In the genomic region with DNA sequence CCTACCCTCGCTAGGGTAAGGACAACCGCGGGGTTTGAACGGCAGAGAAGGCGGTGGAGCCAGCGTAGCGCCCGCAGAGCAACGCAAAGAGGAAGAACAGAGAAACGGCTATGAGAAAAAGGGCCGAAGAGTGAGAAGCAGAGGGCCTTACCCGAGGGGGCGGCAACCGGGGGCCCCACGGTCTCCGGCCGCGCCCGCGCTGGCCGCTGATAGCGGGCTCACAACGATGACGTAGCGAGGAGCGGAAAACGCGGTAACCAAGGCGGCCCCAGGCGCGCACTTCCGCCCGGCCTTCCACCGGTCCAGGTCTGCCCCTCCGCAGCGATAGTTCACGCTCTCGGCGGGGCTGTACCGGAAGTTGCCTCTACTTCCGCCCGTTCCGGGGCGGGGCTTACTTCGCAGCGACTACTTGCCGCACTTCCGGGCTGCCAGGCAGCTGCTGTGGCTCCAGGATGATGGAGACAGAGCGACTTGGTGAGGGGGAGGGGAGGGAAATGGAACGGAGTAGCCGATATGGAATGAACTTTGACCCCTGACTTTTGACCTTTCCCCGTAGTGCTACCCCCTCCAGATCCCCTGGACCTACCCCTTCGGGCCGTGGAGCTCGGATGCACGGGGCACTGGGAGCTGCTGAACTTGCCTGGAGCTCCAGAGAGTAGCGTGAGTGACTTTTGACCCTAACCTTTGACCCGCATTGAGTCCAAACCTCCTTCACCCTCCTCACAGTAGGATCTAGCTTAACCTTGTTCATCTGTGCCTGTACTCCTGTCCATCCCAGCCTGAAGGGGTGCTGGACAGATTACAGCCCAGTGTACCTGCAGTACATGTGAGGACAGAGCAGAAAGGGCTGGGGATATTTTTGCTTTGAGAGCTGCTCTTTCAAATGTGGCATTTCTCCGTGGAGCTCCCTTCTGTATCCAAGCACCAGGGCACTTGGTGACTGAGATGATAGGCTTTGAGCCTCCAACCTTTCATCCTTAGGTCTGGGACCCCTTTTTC, we compare ENCODE assay signal across 1 cellular context.
TF ChIP-seq lines count a peak whose summit lies in the region.

A gene with protein sequence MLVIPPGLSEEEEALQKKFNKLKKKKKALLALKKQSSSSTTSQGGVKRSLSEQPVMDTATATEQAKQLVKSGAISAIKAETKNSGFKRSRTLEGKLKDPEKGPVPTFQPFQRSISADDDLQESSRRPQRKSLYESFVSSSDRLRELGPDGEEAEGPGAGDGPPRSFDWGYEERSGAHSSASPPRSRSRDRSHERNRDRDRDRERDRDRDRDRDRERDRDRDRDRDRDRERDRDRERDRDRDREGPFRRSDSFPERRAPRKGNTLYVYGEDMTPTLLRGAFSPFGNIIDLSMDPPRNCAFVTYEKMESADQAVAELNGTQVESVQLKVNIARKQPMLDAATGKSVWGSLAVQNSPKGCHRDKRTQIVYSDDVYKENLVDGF (minus strand): TSS at position 231 of the 999 bp plus-strand sequence. CDS start 525 bp downstream, outside the sequence.
A gene (plus strand): TSS at position 435 of the 999 bp plus-strand sequence. CDS start 18 bp downstream, at position 453.

TF ChIP-seq in K562, 482 proteins besides CTCF, POLR2A, EP300 and RAD21 (continued from another document and continues in another):
- TF ChIP-seq, protein P1, sequence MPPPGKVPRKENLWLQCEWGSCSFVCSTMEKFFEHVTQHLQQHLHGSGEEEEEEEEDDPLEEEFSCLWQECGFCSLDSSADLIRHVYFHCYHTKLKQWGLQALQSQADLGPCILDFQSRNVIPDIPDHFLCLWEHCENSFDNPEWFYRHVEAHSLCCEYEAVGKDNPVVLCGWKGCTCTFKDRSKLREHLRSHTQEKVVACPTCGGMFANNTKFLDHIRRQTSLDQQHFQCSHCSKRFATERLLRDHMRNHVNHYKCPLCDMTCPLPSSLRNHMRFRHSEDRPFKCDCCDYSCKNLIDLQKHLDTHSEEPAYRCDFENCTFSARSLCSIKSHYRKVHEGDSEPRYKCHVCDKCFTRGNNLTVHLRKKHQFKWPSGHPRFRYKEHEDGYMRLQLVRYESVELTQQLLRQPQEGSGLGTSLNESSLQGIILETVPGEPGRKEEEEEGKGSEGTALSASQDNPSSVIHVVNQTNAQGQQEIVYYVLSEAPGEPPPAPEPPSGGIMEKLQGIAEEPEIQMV (tag; conservative IDR thresholded peaks at IDR 0.05; ENCODE audit: low read depth) = peak; percentile 75; the same call in 1 of the 2 replicates
- TF ChIP-seq HNRNPK (IDR thresholded peaks at IDR 0.05; ENCODE audit: low read depth, low read length, poor library complexity, severe bottlenecking) = no peak
- TF ChIP-seq, protein P2, sequence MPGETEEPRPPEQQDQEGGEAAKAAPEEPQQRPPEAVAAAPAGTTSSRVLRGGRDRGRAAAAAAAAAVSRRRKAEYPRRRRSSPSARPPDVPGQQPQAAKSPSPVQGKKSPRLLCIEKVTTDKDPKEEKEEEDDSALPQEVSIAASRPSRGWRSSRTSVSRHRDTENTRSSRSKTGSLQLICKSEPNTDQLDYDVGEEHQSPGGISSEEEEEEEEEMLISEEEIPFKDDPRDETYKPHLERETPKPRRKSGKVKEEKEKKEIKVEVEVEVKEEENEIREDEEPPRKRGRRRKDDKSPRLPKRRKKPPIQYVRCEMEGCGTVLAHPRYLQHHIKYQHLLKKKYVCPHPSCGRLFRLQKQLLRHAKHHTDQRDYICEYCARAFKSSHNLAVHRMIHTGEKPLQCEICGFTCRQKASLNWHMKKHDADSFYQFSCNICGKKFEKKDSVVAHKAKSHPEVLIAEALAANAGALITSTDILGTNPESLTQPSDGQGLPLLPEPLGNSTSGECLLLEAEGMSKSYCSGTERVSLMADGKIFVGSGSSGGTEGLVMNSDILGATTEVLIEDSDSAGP (CRISPR knock-in tag; IDR thresholded peaks at IDR 0.05) = no peak
- TF ChIP-seq YY1 (IDR thresholded peaks at IDR 0.05; ENCODE audit: borderline replicate concordance in 1 of 3, control insufficient read depth in 1 of 3, extremely low read depth in 1 of 3, insufficient read depth in 3 of 3, insufficient read length in 1 of 3, insufficient replicate concordance in 2 of 3, low read depth in 1 of 3, low read length in 2 of 3) = peak in 2 of 3 experiments; percentile 60 to 75
- peak; percentile 95 for TF ChIP-seq SMAD3 (CRISPR knock-in tag; conservative IDR thresholded peaks at IDR 0.05)
- no peak for TF ChIP-seq KLF16 (IDR thresholded peaks at IDR 0.05)
- TF ChIP-seq, protein P3, sequence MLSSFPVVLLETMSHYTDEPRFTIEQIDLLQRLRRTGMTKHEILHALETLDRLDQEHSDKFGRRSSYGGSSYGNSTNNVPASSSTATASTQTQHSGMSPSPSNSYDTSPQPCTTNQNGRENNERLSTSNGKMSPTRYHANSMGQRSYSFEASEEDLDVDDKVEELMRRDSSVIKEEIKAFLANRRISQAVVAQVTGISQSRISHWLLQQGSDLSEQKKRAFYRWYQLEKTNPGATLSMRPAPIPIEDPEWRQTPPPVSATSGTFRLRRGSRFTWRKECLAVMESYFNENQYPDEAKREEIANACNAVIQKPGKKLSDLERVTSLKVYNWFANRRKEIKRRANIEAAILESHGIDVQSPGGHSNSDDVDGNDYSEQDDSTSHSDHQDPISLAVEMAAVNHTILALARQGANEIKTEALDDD (IDR thresholded peaks at IDR 0.05) = no peak; the same call in 1 of the 2 replicates
- TF ChIP-seq, protein P4, sequence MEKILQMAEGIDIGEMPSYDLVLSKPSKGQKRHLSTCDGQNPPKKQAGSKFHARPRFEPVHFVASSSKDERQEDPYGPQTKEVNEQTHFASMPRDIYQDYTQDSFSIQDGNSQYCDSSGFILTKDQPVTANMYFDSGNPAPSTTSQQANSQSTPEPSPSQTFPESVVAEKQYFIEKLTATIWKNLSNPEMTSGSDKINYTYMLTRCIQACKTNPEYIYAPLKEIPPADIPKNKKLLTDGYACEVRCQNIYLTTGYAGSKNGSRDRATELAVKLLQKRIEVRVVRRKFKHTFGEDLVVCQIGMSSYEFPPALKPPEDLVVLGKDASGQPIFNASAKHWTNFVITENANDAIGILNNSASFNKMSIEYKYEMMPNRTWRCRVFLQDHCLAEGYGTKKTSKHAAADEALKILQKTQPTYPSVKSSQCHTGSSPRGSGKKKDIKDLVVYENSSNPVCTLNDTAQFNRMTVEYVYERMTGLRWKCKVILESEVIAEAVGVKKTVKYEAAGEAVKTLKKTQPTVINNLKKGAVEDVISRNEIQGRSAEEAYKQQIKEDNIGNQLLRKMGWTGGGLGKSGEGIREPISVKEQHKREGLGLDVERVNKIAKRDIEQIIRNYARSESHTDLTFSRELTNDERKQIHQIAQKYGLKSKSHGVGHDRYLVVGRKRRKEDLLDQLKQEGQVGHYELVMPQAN (IDR thresholded peaks at IDR 0.05; ENCODE audit: borderline replicate concordance) = peak; percentile 98
- TF ChIP-seq ZNF217 (CRISPR knock-in tag; IDR thresholded peaks at IDR 0.05) = no peak
- TF ChIP-seq GATA2 (CRISPR knock-in tag; IDR thresholded peaks at IDR 0.05) = peak; percentile 38; the same call in 1 of the 2 replicates
- peak; percentile 84 for TF ChIP-seq PTTG1 (tag; IDR thresholded peaks at IDR 0.05; ENCODE audit: low read depth)
- no peak for TF ChIP-seq RBM15 (IDR thresholded peaks at IDR 0.05; ENCODE audit: insufficient read depth, low read length)
- TF ChIP-seq STAG1 (CRISPR knock-in tag; IDR thresholded peaks at IDR 0.05; ENCODE audit: borderline replicate concordance) = no peak
- TF ChIP-seq ZNF146 (CRISPR knock-in tag; IDR thresholded peaks at IDR 0.05; ENCODE audit: unreplicated experiment) = no peak
- 0 out of 2 replicates have a peak, but pooled peaks have one; percentile 37 for TF ChIP-seq SRSF3 (IDR thresholded peaks at IDR 0.05; ENCODE audit: insufficient read depth, low read length)
- no peak for TF ChIP-seq ZC3H4 (CRISPR knock-in tag; IDR thresholded peaks at IDR 0.05; ENCODE audit: borderline replicate concordance)
- TF ChIP-seq, protein P5, sequence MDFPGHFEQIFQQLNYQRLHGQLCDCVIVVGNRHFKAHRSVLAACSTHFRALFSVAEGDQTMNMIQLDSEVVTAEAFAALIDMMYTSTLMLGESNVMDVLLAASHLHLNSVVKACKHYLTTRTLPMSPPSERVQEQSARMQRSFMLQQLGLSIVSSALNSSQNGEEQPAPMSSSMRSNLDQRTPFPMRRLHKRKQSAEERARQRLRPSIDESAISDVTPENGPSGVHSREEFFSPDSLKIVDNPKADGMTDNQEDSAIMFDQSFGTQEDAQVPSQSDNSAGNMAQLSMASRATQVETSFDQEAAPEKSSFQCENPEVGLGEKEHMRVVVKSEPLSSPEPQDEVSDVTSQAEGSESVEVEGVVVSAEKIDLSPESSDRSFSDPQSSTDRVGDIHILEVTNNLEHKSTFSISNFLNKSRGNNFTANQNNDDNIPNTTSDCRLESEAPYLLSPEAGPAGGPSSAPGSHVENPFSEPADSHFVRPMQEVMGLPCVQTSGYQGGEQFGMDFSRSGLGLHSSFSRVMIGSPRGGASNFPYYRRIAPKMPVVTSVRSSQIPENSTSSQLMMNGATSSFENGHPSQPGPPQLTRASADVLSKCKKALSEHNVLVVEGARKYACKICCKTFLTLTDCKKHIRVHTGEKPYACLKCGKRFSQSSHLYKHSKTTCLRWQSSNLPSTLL (IDR thresholded peaks at IDR 0.05) = no peak
- TF ChIP-seq PURB (CRISPR knock-in tag; IDR thresholded peaks at IDR 0.05; ENCODE audit: low read depth) = no peak
- TF ChIP-seq HDAC1 (IDR thresholded peaks at IDR 0.05) = peak in 1 of 2 experiments; percentile 95; a peak in 2 of 4 replicates
- TF ChIP-seq, protein P6, sequence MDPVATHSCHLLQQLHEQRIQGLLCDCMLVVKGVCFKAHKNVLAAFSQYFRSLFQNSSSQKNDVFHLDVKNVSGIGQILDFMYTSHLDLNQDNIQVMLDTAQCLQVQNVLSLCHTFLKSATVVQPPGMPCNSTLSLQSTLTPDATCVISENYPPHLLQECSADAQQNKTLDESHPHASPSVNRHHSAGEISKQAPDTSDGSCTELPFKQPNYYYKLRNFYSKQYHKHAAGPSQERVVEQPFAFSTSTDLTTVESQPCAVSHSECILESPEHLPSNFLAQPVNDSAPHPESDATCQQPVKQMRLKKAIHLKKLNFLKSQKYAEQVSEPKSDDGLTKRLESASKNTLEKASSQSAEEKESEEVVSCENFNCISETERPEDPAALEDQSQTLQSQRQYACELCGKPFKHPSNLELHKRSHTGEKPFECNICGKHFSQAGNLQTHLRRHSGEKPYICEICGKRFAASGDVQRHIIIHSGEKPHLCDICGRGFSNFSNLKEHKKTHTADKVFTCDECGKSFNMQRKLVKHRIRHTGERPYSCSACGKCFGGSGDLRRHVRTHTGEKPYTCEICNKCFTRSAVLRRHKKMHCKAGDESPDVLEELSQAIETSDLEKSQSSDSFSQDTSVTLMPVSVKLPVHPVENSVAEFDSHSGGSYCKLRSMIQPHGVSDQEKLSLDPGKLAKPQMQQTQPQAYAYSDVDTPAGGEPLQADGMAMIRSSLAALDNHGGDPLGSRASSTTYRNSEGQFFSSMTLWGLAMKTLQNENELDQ (CRISPR knock-in tag; IDR thresholded peaks at IDR 0.05; ENCODE audit: borderline replicate concordance) = no peak
- peak in 1 of 2 experiments; percentile 69; a peak in 1 of 3 replicates for TF ChIP-seq CBX3 (IDR thresholded peaks at IDR 0.05; ENCODE audit: borderline replicate concordance in 1 of 2, low read length in 2 of 2)
- no peak for TF ChIP-seq ZKSCAN1 (IDR thresholded peaks at IDR 0.05; ENCODE audit: low read depth, low read length)
- TF ChIP-seq MYC (IDR thresholded peaks at IDR 0.05; ENCODE audit: low read depth, low read length) = peak; percentile 86
- TF ChIP-seq MYC (CRISPR knock-in tag; IDR thresholded peaks at IDR 0.05; ENCODE audit: borderline replicate concordance, low read depth) = no peak; the same call in 1 of the 2 replicates
- TF ChIP-seq ZEB2 (IDR thresholded peaks at IDR 0.05) = no peak
- peak; percentile 94 for TF ChIP-seq ZNF583 (CRISPR knock-in tag; IDR thresholded peaks at IDR 0.05)
- TF ChIP-seq ZFP1 (CRISPR knock-in tag; IDR thresholded peaks at IDR 0.05) = peak; percentile 61; the same call in 1 of the 2 replicates
- peak; percentile 78 to 92; a peak in 3 of 4 replicates for TF ChIP-seq TBL1XR1 (IDR thresholded peaks at IDR 0.05; ENCODE audit: low read length in 2 of 2)
- TF ChIP-seq L3MBTL2 (IDR thresholded peaks at IDR 0.05) = peak; percentile 39
- TF ChIP-seq MIER1 (IDR thresholded peaks at IDR 0.05; ENCODE audit: low read depth) = no peak
- peak; percentile 93 for TF ChIP-seq MTA3 (IDR thresholded peaks at IDR 0.05; ENCODE audit: borderline replicate concordance)
- TF ChIP-seq, protein P7, sequence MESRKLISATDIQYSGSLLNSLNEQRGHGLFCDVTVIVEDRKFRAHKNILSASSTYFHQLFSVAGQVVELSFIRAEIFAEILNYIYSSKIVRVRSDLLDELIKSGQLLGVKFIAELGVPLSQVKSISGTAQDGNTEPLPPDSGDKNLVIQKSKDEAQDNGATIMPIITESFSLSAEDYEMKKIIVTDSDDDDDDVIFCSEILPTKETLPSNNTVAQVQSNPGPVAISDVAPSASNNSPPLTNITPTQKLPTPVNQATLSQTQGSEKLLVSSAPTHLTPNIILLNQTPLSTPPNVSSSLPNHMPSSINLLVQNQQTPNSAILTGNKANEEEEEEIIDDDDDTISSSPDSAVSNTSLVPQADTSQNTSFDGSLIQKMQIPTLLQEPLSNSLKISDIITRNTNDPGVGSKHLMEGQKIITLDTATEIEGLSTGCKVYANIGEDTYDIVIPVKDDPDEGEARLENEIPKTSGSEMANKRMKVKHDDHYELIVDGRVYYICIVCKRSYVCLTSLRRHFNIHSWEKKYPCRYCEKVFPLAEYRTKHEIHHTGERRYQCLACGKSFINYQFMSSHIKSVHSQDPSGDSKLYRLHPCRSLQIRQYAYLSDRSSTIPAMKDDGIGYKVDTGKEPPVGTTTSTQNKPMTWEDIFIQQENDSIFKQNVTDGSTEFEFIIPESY (CRISPR knock-in tag; IDR thresholded peaks at IDR 0.05) = peak; percentile 26; the same call in 1 of the 2 replicates
- TF ChIP-seq MED1 (CRISPR knock-in tag; IDR thresholded peaks at IDR 0.05; ENCODE audit: borderline replicate concordance) = no peak
- TF ChIP-seq, protein P8, sequence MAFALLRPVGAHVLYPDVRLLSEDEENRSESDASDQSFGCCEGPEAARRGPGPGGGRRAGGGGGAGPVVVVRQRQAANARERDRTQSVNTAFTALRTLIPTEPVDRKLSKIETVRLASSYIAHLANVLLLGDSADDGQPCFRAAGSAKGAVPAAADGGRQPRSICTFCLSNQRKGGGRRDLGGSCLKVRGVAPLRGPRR (CRISPR knock-in tag; IDR thresholded peaks at IDR 0.05) = peak; percentile 88
- TF ChIP-seq ZNF699 (CRISPR knock-in tag; IDR thresholded peaks at IDR 0.05; ENCODE audit: insufficient replicate concordance) = no peak
- no peak for TF ChIP-seq ZNF431 (CRISPR knock-in tag; IDR thresholded peaks at IDR 0.05)
- TF ChIP-seq BHLHE40 (IDR thresholded peaks at IDR 0.05; ENCODE audit: low read length) = peak; percentile 59
- no peak for TF ChIP-seq DNMT1 (IDR thresholded peaks at IDR 0.05)
- TF ChIP-seq, protein P9, sequence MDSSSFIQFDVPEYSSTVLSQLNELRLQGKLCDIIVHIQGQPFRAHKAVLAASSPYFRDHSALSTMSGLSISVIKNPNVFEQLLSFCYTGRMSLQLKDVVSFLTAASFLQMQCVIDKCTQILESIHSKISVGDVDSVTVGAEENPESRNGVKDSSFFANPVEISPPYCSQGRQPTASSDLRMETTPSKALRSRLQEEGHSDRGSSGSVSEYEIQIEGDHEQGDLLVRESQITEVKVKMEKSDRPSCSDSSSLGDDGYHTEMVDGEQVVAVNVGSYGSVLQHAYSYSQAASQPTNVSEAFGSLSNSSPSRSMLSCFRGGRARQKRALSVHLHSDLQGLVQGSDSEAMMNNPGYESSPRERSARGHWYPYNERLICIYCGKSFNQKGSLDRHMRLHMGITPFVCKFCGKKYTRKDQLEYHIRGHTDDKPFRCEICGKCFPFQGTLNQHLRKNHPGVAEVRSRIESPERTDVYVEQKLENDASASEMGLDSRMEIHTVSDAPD (CRISPR knock-in tag; IDR thresholded peaks at IDR 0.05) = peak; percentile 67; the same call in 1 of the 2 replicates
